In genomic region chr3:44173263-44173662, GRCh38 we compare ENCODE assay signal across 28 cellular contexts.
"Had no signal": no experiment of that assay in that cellular context is flagged by ENCODE, and none has a peak within 500 bp of the region (broad histone marks: within the 10 kb centered on the region; RNA-seq: fewer than 3 reads in every experiment).

No MANE protein-coding gene starts in this region.

- H3K36me3 Mint-ChIP-seq: stimulated activated effector memory CD8-positive, alpha-beta T cell treated with anti-CD3 and anti-CD28 coated beads, Interleukin-12 subunit alpha, Interleukin-12 subunit beta, amount 100 ng/mL, for 72 hours; stimulated activated memory B cell treated with anti-CD40 and anti-IgM and Interleukin-4, amounts not matched to agents 10 μg/mL and 1 μg/mL and 100 μg/mL, for 72 hours; stimulated activated naive B cell treated with anti-CD40 and anti-IgM and Interleukin-4, amounts not matched to agents 10 μg/mL and 1 μg/mL and 100 μg/mL, for 72 hours; type B pancreatic cell had no signal

- H3K9me3 ChIP-seq: suprapubic skin, testis, thoracic aorta, thyroid gland, tibial nerve, transverse colon, upper lobe of left lung, upper lobe of right lung, uterus, vagina had no signal

- ATAC-seq: stimulated activated effector memory CD8-positive, alpha-beta T cell treated with anti-CD3 and anti-CD28 coated beads, Interleukin-12 subunit alpha, Interleukin-12 subunit beta, amount 100 ng/mL, for 72 hours; stimulated activated memory B cell treated with anti-CD40 and anti-IgM and Interleukin-4, amounts not matched to agents 10 μg/mL and 1 μg/mL and 100 μg/mL, for 72 hours; stimulated activated naive B cell treated with anti-CD40 and anti-IgM and Interleukin-4, amounts not matched to agents 10 μg/mL and 1 μg/mL and 100 μg/mL, for 72 hours; stimulated activated naive CD8-positive, alpha-beta T cell treated with anti-CD3 and anti-CD28 coated beads, Interleukin-15, amount 100 ng/mL, for 72 hours; stimulated activated naive CD8-positive, alpha-beta T cell treated with anti-CD3 and anti-CD28 coated beads, Interleukin-15, Interleukin-2, amounts not matched to agents 100 U/mL and 50 U/mL, for 24 hours; upper lobe of right lung had no signal

- H3K9me3 Mint-ChIP-seq: stimulated activated naive B cell treated with anti-CD40 and anti-IgM and Interleukin-4, amounts not matched to agents 10 μg/mL and 1 μg/mL and 100 μg/mL, for 72 hours; stimulated activated naive CD8-positive, alpha-beta T cell treated with anti-CD3 and anti-CD28 coated beads, Interleukin-15, Interleukin-2, amounts not matched to agents 100 ng/mL and 50 ng/mL, for 24 hours; type B pancreatic cell had no signal

- H3K27ac Mint-ChIP-seq: stimulated activated effector memory CD8-positive, alpha-beta T cell treated with anti-CD3 and anti-CD28 coated beads, Interleukin-12 subunit alpha, Interleukin-12 subunit beta, amount 100 ng/mL, for 72 hours; stimulated activated memory B cell treated with anti-CD40 and anti-IgM and Interleukin-4, amounts not matched to agents 10 μg/mL and 1 μg/mL and 100 μg/mL, for 72 hours; stimulated activated naive B cell treated with anti-CD40 and anti-IgM and Interleukin-4, amounts not matched to agents 10 μg/mL and 1 μg/mL and 100 μg/mL, for 72 hours; stimulated activated naive CD8-positive, alpha-beta T cell treated with anti-CD3 and anti-CD28 coated beads, Interleukin-15, amount 100 ng/mL, for 72 hours; stimulated activated naive CD8-positive, alpha-beta T cell treated with anti-CD3 and anti-CD28 coated beads, Interleukin-15, Interleukin-2, amounts not matched to agents 100 ng/mL and 50 ng/mL, for 24 hours; type B pancreatic cell had no signal

- H3K27me3 ChIP-seq: suprapubic skin, testis, thyroid gland, tibial nerve, upper lobe of left lung, upper lobe of right lung, uterus, vagina had no signal

- H3K27ac ChIP-seq: stomach, suprapubic skin, testis, thoracic aorta, thyroid gland, tibial artery, tibial nerve, transverse colon, upper lobe of left lung, upper lobe of right lung, uterus, vagina had no signal

- H3K4me3 ChIP-seq: stomach, suprapubic skin, thoracic aorta, thyroid gland, tibial artery, tibial nerve, transverse colon, upper lobe of left lung, upper lobe of right lung, uterus, vagina had no signal

- H3K4me1 ChIP-seq: stomach, suprapubic skin, testis, thyroid gland, tibial artery, tibial nerve, transverse colon, upper lobe of left lung, upper lobe of right lung, uterus, vagina had no signal

- DNase-seq: stimulated activated CD4-positive, alpha-beta T cell treated with anti-CD3 and anti-CD28 coated beads, Interleukin-2, amount 100 ng/mL, for 48 hours; stimulated activated CD4-positive, alpha-beta T cell treated with anti-CD3 and anti-CD28 coated beads, Interleukin-4, amount 100 ng/mL, for 1 hour; stimulated activated CD4-positive, alpha-beta T cell treated with anti-CD3 and anti-CD28 coated beads, Interleukin-4, amount 100 ng/mL, for 24 hours; stimulated activated CD4-positive, alpha-beta T cell treated with anti-CD3 and anti-CD28 coated beads, Interleukin-4, amount 100 ng/mL, for 4 hours; stimulated activated CD8-positive, alpha-beta memory T cell treated with anti-CD3 and anti-CD28 coated beads, Interleukin-4, amount 100 ng/mL, for 48 hours; stimulated activated naive B cell treated with anti-CD40 and anti-IgM and Interleukin-4, amounts not matched to agents 10 μg/mL and 1 μg/mL and 100 μg/mL, for 72 hours; stimulated activated naive CD4-positive, alpha-beta T cell; stimulated activated naive CD4-positive, alpha-beta T cell treated with Interleukin-2 at 50 U/mL for 16 hours; stimulated activated naive CD8-positive, alpha-beta T cell treated with anti-CD3 and anti-CD28 coated beads, Interleukin-15, amount 100 ng/mL, for 72 hours; stimulated activated naive CD8-positive, alpha-beta T cell treated with anti-CD3 and anti-CD28 coated beads, Interleukin-15, Interleukin-2, amounts not matched to agents 100 U/mL and 50 U/mL, for 24 hours; stomach; substantia nigra; thyroid gland; tibial artery; transverse colon; trophoblast cell; upper lobe of right lung; uterus had no signal

- H3K4me1 Mint-ChIP-seq: stimulated activated effector memory CD8-positive, alpha-beta T cell treated with anti-CD3 and anti-CD28 coated beads, Interleukin-12 subunit alpha, Interleukin-12 subunit beta, amount 100 ng/mL, for 72 hours; stimulated activated memory B cell treated with anti-CD40 and anti-IgM and Interleukin-4, amounts not matched to agents 10 μg/mL and 1 μg/mL and 100 μg/mL, for 72 hours; stimulated activated naive B cell treated with anti-CD40 and anti-IgM and Interleukin-4, amounts not matched to agents 10 μg/mL and 1 μg/mL and 100 μg/mL, for 72 hours; stimulated activated naive CD8-positive, alpha-beta T cell treated with anti-CD3 and anti-CD28 coated beads, Interleukin-15, amount 100 ng/mL, for 72 hours had no signal

- H3K36me3 ChIP-seq: stomach, suprapubic skin, thoracic aorta, thyroid gland, tibial artery, tibial nerve, transverse colon, upper lobe of left lung, upper lobe of right lung, uterus, vagina had no signal

- H3K4me3 Mint-ChIP-seq: stimulated activated effector memory CD8-positive, alpha-beta T cell treated with anti-CD3 and anti-CD28 coated beads, Interleukin-12 subunit alpha, Interleukin-12 subunit beta, amount 100 ng/mL, for 72 hours; stimulated activated memory B cell treated with anti-CD40 and anti-IgM and Interleukin-4, amounts not matched to agents 10 μg/mL and 1 μg/mL and 100 μg/mL, for 72 hours; stimulated activated naive B cell treated with anti-CD40 and anti-IgM and Interleukin-4, amounts not matched to agents 10 μg/mL and 1 μg/mL and 100 μg/mL, for 72 hours; stimulated activated naive CD8-positive, alpha-beta T cell treated with anti-CD3 and anti-CD28 coated beads, Interleukin-15, amount 100 ng/mL, for 72 hours; stimulated activated naive CD8-positive, alpha-beta T cell treated with anti-CD3 and anti-CD28 coated beads, Interleukin-15, Interleukin-2, amounts not matched to agents 100 ng/mL and 50 ng/mL, for 24 hours; type B pancreatic cell had no signal
